ENCODE assay signal across 9 cellular contexts in the genomic region with DNA sequence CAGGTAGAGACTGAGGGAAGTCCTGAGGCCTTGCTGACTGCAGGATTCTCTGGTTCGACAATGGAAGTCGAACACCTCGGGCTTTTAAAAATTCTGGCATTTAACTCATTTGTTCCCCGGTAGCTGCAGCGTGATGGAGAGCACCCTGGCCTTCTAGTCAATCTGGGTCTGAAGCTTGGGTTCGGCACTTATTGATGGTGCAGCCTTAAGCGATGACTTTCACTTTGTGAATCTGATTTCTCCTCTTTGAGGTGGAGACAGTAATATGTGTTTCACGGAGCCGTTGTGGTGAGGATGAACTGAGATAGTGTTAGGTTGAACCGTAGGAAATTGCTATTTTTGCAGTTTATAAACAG. TPM values are rescaled to one million over a fixed set of nuclear protein-coding genes. Genes with fewer than 3 reads are reported as not detected.
DNase-seq lines count a peak whose midpoint lies in the region; ATAC-seq, FAIRE-seq and TF ChIP-seq lines count a peak whose summit lies in the region.
"Had no signal": no experiment of that assay in that cellular context is flagged by ENCODE, and none has a peak within 500 bp of the region (broad histone marks: within the 10 kb centered on the region; RNA-seq: fewer than 3 reads in every experiment).

No MANE protein-coding gene starts in this region.

- DNase-seq in AG04450 (ENCODE audit: low read depth, low spot score) (no peak), bronchial epithelial cell (ENCODE audit: low read depth) (no peak), aorta (no peak), GM19238 (ENCODE audit: insufficient read length, low spot score) (no peak)
- no peak for DNase-seq in central memory CD4-positive, alpha-beta T cell

- WGBS in aorta, 2 donors: 35 to 43% methylated on average over 10 of the region's 10 CpGs

- POLR2A ChIA-PET in AG04450 (lab: Yijun Ruan, JAX): interaction anchor here (1.0 to 1.5 kb wide), 2 partner anchors 43 to 66 kb away, joined by 3 read pairs; no protein-coding TSS in a partner anchor

- H3K4me1 ChIP-seq in muscle layer of colon (ENCODE audit: insufficient read depth, low read length) (peaks cover 19% of the 10 kb centered on the region), aorta (ENCODE audit: control insufficient read depth in 1 of 2, insufficient read depth in 2 of 2, low read length in 2 of 2) (no peaks in the 10 kb centered on the region)

- H3K27ac ChIP-seq in AG04450 (ENCODE audit: low read depth, low read length) (peak overlapping the region; percentile 43), muscle layer of colon (ENCODE audit: low read depth, low read length) (peak overlapping the region; percentile 35), aorta (ENCODE audit: low read depth in 1 of 2, low read length in 2 of 2) (peak overlapping the region in 1 of 2 donors; percentile 1)

- TF ChIP-seq CTCF in AG04450 (IDR thresholded peaks at IDR 0.05; ENCODE audit: low read depth, low read length) (no peak), bronchial epithelial cell (IDR thresholded peaks at IDR 0.05; ENCODE audit: insufficient read depth, low read length, severe bottlenecking) (no peak)

- H3K36me3 ChIP-seq in bronchial epithelial cell (ENCODE audit: control insufficient read depth, insufficient read depth, low read length) (no peaks in the 10 kb centered on the region), muscle layer of colon (ENCODE audit: insufficient read depth, low read length) (peaks cover 11% of the 10 kb centered on the region), aorta (ENCODE audit: control insufficient read depth in 1 of 2, insufficient read depth in 2 of 2, low read length in 1 of 2) (no peaks in the 10 kb centered on the region)

- peak overlapping the region; percentile 35 for H3K9ac ChIP-seq in muscle layer of colon (ENCODE audit: low read length)

- no peak for FAIRE-seq in bronchial epithelial cell (lab: Jason Lieb, UNC)

- H3K4me3 ChIP-seq in AG04450 (ENCODE audit: low read depth, low read length) (peak overlapping the region; percentile 82), bronchial epithelial cell (ENCODE audit: low read depth, low read length) (peak overlapping the region; percentile 85), muscle layer of colon (ENCODE audit: low read depth in 1 of 2, low read length in 2 of 2) (peak overlapping the region; percentile 0 to 66), aorta (ENCODE audit: low read length in 2 of 2) (no peak overlapping the region)

- H3K27me3 ChIP-seq in AG04450 (ENCODE audit: control insufficient read depth, insufficient read depth, low read length) (peaks cover 2% of the 10 kb centered on the region), bronchial epithelial cell (ENCODE audit: control insufficient read depth, insufficient read depth, low read length) (no peaks in the 10 kb centered on the region), muscle layer of colon (ENCODE audit: control insufficient read depth in 1 of 2, insufficient read depth in 2 of 2, low read length in 2 of 2) (no peaks in the 10 kb centered on the region), aorta (ENCODE audit: control insufficient read depth in 1 of 2, insufficient read depth in 2 of 2, low read length in 1 of 2) (no peaks in the 10 kb centered on the region)

- ATAC-seq in HG03342 (IDR thresholded peaks at IDR 0.05; ENCODE audit: unreplicated experiment): peak; percentile 1
- ATAC-seq in HG02678 (IDR thresholded peaks at IDR 0.05; ENCODE audit: unreplicated experiment): no peak
- no peak for ATAC-seq in aorta (ENCODE audit: low FRiP score)

- CTCF ChIA-PET in AG04450 (lab: Charles Lee): interaction anchor here (0.6 to 1.8 kb wide), 5 partner anchors 9 to 149 kb away, joined by 3 to 13 read pairs (median 4); no protein-coding TSS in a partner anchor

- H3K9me3 ChIP-seq in AG04450 (ENCODE audit: control insufficient read depth, insufficient read depth, low read length) (no peaks in the 10 kb centered on the region), muscle layer of colon (ENCODE audit: low read length) (no peaks in the 10 kb centered on the region), aorta (ENCODE audit: control insufficient read depth, low read length) (no peaks in the 10 kb centered on the region)

- intact Hi-C loops in aorta (cut with DNase I): loop anchor here (2.0 to 5.0 kb wide), 2 partner anchors 42 to 76 kb away; partner anchors contain the start of genes PKM (in 2 of the 2) and GRAMD2A (in 1 of the 2)

RNA-seq across cellular contexts. Expression of gene PARP6, which starts 0.6 kb away (rescaled TPM):
- 56.1 and 57.8 TPM in 2 replicates for polyA plus RNA-seq in AG04450 (2011; rRNA removed)
- polyA minus RNA-seq in AG04450 (2011; rRNA and poly(A)+ RNA removed): 34.9 and 37.1 TPM in 2 replicates
- total RNA-seq in bronchial epithelial cell: 17.6 and 20.5 TPM in 2 replicates
- total RNA-seq in aorta: 10 to 100 TPM; 63.1 to 72.2 TPM
- polyA plus RNA-seq in aorta: 100 to 1,000 TPM in 1 of 2 donors, 10 to 100 TPM in 1; 28.0 to 143 TPM

RNA-seq across cellular contexts. Expression of gene PKM, which starts 42.0 kb away (rescaled TPM):
- 1,954 and 2,130 TPM in 2 replicates for polyA plus RNA-seq in AG04450 (2011; rRNA removed)
- polyA minus RNA-seq in AG04450 (2011; rRNA and poly(A)+ RNA removed): 1,898 and 2,543 TPM in 2 replicates
- total RNA-seq in bronchial epithelial cell: 1,045 and 1,080 TPM in 2 replicates
- total RNA-seq in aorta: 100 to 1,000 TPM; 478 to 588 TPM
- 100 to 1,000 TPM; 238 to 429 TPM for polyA plus RNA-seq in aorta

RNA-seq across cellular contexts. Expression of gene CELF6, which starts 47.0 kb away (rescaled TPM):
- polyA plus RNA-seq in AG04450 (2011; rRNA removed): 0.07 and 0.10 TPM in 2 replicates
- not detected in 2 replicates for polyA minus RNA-seq in AG04450 (2011; rRNA and poly(A)+ RNA removed)
- under 0.01 TPM in 1 of 2 replicates, not detected in the other for total RNA-seq in bronchial epithelial cell
- 1 to 10 TPM; 1.0 to 1.9 TPM for total RNA-seq in aorta
- polyA plus RNA-seq in aorta: 1 to 10 TPM in 1 of 2 donors, under 1 TPM in 1; 0.25 to 7.7 TPM
- total RNA-seq: RPMI7951 had no signal

Comparison
In these comparisons a context has a peak if more than half of its experiments do, and no peak if none do; other contexts are left out.
1. H3K4me3 ChIP-seq: peak in AG04450 (single experiment), bronchial epithelial cell (single experiment) and muscle layer of colon (2 of 2); none in aorta (0 of 2).